In the genomic region with DNA sequence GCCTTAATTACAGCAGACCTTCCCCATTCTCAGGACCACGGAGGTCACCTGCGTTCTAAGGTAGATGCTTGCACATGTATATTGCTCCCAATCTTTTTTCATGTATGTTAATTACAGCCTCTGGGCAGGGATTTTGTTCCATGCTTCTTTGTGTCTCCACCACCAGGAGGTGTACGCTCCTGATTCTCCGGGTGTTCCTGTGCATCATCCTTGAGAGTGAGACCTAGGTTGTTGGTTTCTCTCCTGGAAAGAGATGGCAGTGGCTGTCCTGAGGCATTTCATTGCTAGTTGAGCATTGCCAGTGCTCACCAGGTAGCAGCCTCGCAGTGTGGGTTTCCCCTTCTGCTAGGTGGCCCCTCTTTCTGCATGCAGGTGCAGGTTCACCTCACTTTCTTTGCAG, we compare ENCODE assay signal across 2 cellular contexts.
TF ChIP-seq lines count a peak whose summit lies in the region.

No MANE protein-coding gene starts in this region.

TF ChIP-seq in GM23338, 12 proteins besides CTCF, POLR2A, EP300 and RAD21 (continued from another document):
- TF ChIP-seq, protein P1, sequence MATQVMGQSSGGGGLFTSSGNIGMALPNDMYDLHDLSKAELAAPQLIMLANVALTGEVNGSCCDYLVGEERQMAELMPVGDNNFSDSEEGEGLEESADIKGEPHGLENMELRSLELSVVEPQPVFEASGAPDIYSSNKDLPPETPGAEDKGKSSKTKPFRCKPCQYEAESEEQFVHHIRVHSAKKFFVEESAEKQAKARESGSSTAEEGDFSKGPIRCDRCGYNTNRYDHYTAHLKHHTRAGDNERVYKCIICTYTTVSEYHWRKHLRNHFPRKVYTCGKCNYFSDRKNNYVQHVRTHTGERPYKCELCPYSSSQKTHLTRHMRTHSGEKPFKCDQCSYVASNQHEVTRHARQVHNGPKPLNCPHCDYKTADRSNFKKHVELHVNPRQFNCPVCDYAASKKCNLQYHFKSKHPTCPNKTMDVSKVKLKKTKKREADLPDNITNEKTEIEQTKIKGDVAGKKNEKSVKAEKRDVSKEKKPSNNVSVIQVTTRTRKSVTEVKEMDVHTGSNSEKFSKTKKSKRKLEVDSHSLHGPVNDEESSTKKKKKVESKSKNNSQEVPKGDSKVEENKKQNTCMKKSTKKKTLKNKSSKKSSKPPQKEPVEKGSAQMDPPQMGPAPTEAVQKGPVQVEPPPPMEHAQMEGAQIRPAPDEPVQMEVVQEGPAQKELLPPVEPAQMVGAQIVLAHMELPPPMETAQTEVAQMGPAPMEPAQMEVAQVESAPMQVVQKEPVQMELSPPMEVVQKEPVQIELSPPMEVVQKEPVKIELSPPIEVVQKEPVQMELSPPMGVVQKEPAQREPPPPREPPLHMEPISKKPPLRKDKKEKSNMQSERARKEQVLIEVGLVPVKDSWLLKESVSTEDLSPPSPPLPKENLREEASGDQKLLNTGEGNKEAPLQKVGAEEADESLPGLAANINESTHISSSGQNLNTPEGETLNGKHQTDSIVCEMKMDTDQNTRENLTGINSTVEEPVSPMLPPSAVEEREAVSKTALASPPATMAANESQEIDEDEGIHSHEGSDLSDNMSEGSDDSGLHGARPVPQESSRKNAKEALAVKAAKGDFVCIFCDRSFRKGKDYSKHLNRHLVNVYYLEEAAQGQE (IDR thresholded peaks at IDR 0.05; ENCODE audit: unreplicated experiment): no peak
- TF ChIP-seq ZNF114 (CRISPR knock-in tag; IDR thresholded peaks at IDR 0.05) (no peak), ZNF331 (CRISPR knock-in tag; IDR thresholded peaks at IDR 0.05; ENCODE audit: low read depth) (no peak), NANOG (IDR thresholded peaks at IDR 0.05; ENCODE audit: borderline replicate concordance) (no peak), EZH2 (IDR thresholded peaks at IDR 0.05; ENCODE audit: low read depth, unreplicated experiment) (no peak), POLR2AphosphoS5 (IDR thresholded peaks at IDR 0.05; ENCODE audit: low read depth) (no peak), CREB1 (CRISPR knock-in tag; IDR thresholded peaks at IDR 0.05; ENCODE audit: low read depth) (no peak), EZH2phosphoT487 (IDR thresholded peaks at IDR 0.05; ENCODE audit: unreplicated experiment) (no peak)
- TF ChIP-seq, protein P2, sequence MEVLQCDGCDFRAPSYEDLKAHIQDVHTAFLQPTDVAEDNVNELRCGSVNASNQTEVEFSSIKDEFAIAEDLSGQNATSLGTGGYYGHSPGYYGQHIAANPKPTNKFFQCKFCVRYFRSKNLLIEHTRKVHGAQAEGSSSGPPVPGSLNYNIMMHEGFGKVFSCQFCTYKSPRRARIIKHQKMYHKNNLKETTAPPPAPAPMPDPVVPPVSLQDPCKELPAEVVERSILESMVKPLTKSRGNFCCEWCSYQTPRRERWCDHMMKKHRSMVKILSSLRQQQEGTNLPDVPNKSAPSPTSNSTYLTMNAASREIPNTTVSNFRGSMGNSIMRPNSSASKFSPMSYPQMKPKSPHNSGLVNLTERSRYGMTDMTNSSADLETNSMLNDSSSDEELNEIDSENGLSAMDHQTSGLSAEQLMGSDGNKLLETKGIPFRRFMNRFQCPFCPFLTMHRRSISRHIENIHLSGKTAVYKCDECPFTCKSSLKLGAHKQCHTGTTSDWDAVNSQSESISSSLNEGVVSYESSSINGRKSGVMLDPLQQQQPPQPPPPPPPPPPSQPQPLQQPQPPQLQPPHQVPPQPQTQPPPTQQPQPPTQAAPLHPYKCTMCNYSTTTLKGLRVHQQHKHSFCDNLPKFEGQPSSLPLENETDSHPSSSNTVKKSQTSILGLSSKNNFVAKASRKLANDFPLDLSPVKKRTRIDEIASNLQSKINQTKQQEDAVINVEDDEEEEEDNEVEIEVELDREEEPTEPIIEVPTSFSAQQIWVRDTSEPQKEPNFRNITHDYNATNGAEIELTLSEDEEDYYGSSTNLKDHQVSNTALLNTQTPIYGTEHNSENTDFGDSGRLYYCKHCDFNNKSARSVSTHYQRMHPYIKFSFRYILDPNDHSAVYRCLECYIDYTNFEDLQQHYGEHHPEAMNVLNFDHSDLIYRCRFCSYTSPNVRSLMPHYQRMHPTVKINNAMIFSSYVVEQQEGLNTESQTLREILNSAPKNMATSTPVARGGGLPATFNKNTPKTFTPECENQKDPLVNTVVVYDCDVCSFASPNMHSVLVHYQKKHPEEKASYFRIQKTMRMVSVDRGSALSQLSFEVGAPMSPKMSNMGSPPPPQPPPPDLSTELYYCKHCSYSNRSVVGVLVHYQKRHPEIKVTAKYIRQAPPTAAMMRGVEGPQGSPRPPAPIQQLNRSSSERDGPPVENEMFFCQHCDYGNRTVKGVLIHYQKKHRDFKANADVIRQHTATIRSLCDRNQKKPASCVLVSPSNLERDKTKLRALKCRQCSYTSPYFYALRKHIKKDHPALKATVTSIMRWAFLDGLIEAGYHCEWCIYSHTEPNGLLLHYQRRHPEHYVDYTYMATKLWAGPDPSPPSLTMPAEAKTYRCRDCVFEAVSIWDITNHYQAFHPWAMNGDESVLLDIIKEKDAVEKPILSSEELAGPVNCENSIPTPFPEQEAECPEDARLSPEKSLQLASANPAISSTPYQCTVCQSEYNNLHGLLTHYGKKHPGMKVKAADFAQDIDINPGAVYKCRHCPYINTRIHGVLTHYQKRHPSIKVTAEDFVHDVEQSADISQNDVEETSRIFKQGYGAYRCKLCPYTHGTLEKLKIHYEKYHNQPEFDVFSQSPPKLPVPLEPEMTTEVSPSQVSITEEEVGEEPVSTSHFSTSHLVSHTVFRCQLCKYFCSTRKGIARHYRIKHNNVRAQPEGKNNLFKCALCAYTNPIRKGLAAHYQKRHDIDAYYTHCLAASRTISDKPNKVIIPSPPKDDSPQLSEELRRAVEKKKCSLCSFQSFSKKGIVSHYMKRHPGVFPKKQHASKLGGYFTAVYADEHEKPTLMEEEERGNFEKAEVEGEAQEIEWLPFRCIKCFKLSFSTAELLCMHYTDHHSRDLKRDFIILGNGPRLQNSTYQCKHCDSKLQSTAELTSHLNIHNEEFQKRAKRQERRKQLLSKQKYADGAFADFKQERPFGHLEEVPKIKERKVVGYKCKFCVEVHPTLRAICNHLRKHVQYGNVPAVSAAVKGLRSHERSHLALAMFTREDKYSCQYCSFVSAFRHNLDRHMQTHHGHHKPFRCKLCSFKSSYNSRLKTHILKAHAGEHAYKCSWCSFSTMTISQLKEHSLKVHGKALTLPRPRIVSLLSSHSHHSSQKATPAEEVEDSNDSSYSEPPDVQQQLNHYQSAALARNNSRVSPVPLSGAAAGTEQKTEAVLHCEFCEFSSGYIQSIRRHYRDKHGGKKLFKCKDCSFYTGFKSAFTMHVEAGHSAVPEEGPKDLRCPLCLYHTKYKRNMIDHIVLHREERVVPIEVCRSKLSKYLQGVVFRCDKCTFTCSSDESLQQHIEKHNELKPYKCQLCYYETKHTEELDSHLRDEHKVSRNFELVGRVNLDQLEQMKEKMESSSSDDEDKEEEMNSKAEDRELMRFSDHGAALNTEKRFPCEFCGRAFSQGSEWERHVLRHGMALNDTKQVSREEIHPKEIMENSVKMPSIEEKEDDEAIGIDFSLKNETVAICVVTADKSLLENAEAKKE (CRISPR knock-in tag; IDR thresholded peaks at IDR 0.05): no peak

TF ChIP-seq in WTC11, 78 proteins besides CTCF, POLR2A, EP300 and RAD21:
- no peak for TF ChIP-seq ARID4B (CRISPR knock-in tag; IDR thresholded peaks at IDR 0.05; ENCODE audit: borderline replicate concordance)
- TF ChIP-seq FOXJ3 (CRISPR knock-in tag; IDR thresholded peaks at IDR 0.05; ENCODE audit: borderline replicate concordance): no peak
- TF ChIP-seq, protein P3, sequence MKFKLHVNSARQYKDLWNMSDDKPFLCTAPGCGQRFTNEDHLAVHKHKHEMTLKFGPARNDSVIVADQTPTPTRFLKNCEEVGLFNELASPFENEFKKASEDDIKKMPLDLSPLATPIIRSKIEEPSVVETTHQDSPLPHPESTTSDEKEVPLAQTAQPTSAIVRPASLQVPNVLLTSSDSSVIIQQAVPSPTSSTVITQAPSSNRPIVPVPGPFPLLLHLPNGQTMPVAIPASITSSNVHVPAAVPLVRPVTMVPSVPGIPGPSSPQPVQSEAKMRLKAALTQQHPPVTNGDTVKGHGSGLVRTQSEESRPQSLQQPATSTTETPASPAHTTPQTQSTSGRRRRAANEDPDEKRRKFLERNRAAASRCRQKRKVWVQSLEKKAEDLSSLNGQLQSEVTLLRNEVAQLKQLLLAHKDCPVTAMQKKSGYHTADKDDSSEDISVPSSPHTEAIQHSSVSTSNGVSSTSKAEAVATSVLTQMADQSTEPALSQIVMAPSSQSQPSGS (CRISPR knock-in tag; IDR thresholded peaks at IDR 0.05; ENCODE audit: borderline replicate concordance, low read depth): no peak
- TF ChIP-seq, protein P4, sequence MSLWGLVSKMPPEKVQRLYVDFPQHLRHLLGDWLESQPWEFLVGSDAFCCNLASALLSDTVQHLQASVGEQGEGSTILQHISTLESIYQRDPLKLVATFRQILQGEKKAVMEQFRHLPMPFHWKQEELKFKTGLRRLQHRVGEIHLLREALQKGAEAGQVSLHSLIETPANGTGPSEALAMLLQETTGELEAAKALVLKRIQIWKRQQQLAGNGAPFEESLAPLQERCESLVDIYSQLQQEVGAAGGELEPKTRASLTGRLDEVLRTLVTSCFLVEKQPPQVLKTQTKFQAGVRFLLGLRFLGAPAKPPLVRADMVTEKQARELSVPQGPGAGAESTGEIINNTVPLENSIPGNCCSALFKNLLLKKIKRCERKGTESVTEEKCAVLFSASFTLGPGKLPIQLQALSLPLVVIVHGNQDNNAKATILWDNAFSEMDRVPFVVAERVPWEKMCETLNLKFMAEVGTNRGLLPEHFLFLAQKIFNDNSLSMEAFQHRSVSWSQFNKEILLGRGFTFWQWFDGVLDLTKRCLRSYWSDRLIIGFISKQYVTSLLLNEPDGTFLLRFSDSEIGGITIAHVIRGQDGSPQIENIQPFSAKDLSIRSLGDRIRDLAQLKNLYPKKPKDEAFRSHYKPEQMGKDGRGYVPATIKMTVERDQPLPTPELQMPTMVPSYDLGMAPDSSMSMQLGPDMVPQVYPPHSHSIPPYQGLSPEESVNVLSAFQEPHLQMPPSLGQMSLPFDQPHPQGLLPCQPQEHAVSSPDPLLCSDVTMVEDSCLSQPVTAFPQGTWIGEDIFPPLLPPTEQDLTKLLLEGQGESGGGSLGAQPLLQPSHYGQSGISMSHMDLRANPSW (CRISPR knock-in tag; conservative IDR thresholded peaks at IDR 0.05; ENCODE audit: low read depth): no peak
- no peak for TF ChIP-seq ZNF121 (CRISPR knock-in tag; IDR thresholded peaks at IDR 0.05)
- TF ChIP-seq, protein P5, sequence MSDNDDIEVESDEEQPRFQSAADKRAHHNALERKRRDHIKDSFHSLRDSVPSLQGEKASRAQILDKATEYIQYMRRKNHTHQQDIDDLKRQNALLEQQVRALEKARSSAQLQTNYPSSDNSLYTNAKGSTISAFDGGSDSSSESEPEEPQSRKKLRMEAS (CRISPR knock-in tag; IDR thresholded peaks at IDR 0.05): no peak
- TF ChIP-seq, protein P6, sequence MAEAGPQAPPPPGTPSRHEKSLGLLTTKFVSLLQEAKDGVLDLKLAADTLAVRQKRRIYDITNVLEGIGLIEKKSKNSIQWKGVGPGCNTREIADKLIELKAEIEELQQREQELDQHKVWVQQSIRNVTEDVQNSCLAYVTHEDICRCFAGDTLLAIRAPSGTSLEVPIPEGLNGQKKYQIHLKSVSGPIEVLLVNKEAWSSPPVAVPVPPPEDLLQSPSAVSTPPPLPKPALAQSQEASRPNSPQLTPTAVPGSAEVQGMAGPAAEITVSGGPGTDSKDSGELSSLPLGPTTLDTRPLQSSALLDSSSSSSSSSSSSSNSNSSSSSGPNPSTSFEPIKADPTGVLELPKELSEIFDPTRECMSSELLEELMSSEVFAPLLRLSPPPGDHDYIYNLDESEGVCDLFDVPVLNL (CRISPR knock-in tag; IDR thresholded peaks at IDR 0.05; ENCODE audit: borderline replicate concordance, low read depth): no peak
